8 cellular contexts compared by ENCODE assay signal in genomic region chr4:53365121-53365485, GRCh38. TPM values are rescaled to one million over a fixed set of nuclear protein-coding genes. Genes with fewer than 3 reads are reported as not detected.
DNase-seq lines count a peak whose midpoint lies in the region; ATAC-seq and TF ChIP-seq lines count a peak whose summit lies in the region.

No MANE protein-coding gene starts in this region.

- H3K79me2 ChIP-seq in OCI-LY3 (ENCODE audit: low read length): peaks cover 58% of the 10 kb centered on the region

- TF ChIP-seq CTCF in OCI-LY3 (IDR thresholded peaks at IDR 0.05; ENCODE audit: low read depth, low read length) (no peak), cardiac fibroblast (IDR thresholded peaks at IDR 0.05; ENCODE audit: low read depth, low read length) (no peak), lower leg skin (IDR thresholded peaks at IDR 0.05) (no peak), tibial nerve (IDR thresholded peaks at IDR 0.05) (no peak)

- H3K9ac ChIP-seq in OCI-LY3 (ENCODE audit: low read length): peak overlapping the region; percentile 63

- H2AFZ ChIP-seq in OCI-LY3 (ENCODE audit: low read depth, low read length): peak overlapping the region; percentile 49; the same call in 1 of the 2 replicates

- no peak for TF ChIP-seq EP300 in tibial nerve (IDR thresholded peaks at IDR 0.05)

- H3K9me3 ChIP-seq in OCI-LY3 (ENCODE audit: insufficient read depth, low read length) (no peaks in the 10 kb centered on the region), tibial nerve (no peaks in the 10 kb centered on the region)

- WGBS in lower leg skin, 2 donors: 0% methylated on average over 8 of the region's 8 CpGs
- WGBS in tibial nerve, 2 donors: 0 to 1% methylated on average over 8 of the region's 8 CpGs

- H3K4me1 ChIP-seq in OCI-LY3 (ENCODE audit: low read length): peaks cover 10% of the 10 kb centered on the region
- peaks cover 0 to 47% (median 20%) of the 10 kb centered on the region in 4 donors for H3K4me1 ChIP-seq in tibial nerve

- H3K4me3 ChIP-seq in OCI-LY3 (ENCODE audit: low read length) (peak overlapping the region; percentile 81), cardiac fibroblast (replicated peaks in 1 of 2; ENCODE audit: low read depth in 2 of 2, low read length in 2 of 2) (peak overlapping the region; percentile 91 to 95), lower leg skin (ENCODE audit: low read depth, poor library complexity, severe bottlenecking) (peak overlapping the region; percentile 80), tibial nerve (peak overlapping the region; percentile 75 to 93 (median 84))

- DNase-seq in SIG-M5 treated with dmso at 0.1 percent for 504 hours (lab: John Stamatoyannopoulos, UW; ENCODE audit: unreplicated experiment) (peak; percentile 48), SIG-M5 (lab: John Stamatoyannopoulos, UW) (no peak), cardiac fibroblast (ENCODE audit: low read depth in 2 of 2) (peak; percentile 23 to 28), lower leg skin (ENCODE audit: low spot score in 2 of 2) (no peak), tibial nerve (ENCODE audit: low spot score in 2 of 2) (no peak), GDM1 (lab: John Stamatoyannopoulos, UW) (no peak)

- TF ChIP-seq POLR2A in lower leg skin (IDR thresholded peaks at IDR 0.05) (no peak), tibial nerve (IDR thresholded peaks at IDR 0.05) (no peak)

- no peaks in the 10 kb centered on the region for H4K20me1 ChIP-seq in OCI-LY3 (ENCODE audit: insufficient read depth, low read length)

- intact Hi-C loops in lower leg skin (cut with DNase I; ENCODE audit: low total_unique reads): no loop called here

- H3K27me3 ChIP-seq in OCI-LY3 (ENCODE audit: low read depth, low read length) (peaks cover 17% of the 10 kb centered on the region), tibial nerve (peaks cover 0 to 16% of the 10 kb centered on the region in 2 donors)

- H3K36me3 ChIP-seq in OCI-LY3 (replicated peaks; ENCODE audit: low read depth, low read length): no peaks in the 10 kb centered on the region
- no peaks in the 10 kb centered on the region for H3K36me3 ChIP-seq in tibial nerve

- H3K27ac ChIP-seq in OCI-LY3 (ENCODE audit: low read length) (no peak overlapping the region), tibial nerve (peak overlapping the region in 2 of 4 donors; percentile 76 to 82)

- H3K4me2 ChIP-seq in OCI-LY3 (ENCODE audit: low read length): peak overlapping the region; percentile 89

- ATAC-seq in HG02840 (IDR thresholded peaks at IDR 0.05; ENCODE audit: low FRiP score, unreplicated experiment): peak; percentile 6

RNA-seq across cellular contexts. Expression of gene SCFD2, which starts 0.8 kb away (rescaled TPM):
- 10 to 100 TPM; 13.6 to 23.3 (median 19.0) TPM for total RNA-seq in lower leg skin
- 10 to 100 TPM; 24.7 to 49.2 (median 33.9) TPM for total RNA-seq in tibial nerve

RNA-seq across cellular contexts. Expression of gene FIP1L1, which starts 12.3 kb away (rescaled TPM):
- 10 to 100 TPM; 42.8 to 59.1 (median 49.6) TPM for total RNA-seq in lower leg skin
- total RNA-seq in tibial nerve: 10 to 100 TPM; 43.2 to 56.4 (median 51.8) TPM

Comparison
In these comparisons a context has a peak if more than half of its experiments do, and no peak if none do; other contexts are left out.
1. DNase-seq: peak in SIG-M5 treated with dmso at 0.1 percent for 504 hours (single experiment) and cardiac fibroblast (2 of 2); none in SIG-M5 (single experiment), lower leg skin (0 of 2), tibial nerve (0 of 2) and GDM1 (single experiment).
2. Peak in every context shown above with its lines, with median percentiles within 50 percentile points of each other: H3K4me3 ChIP-seq.